1 cellular context compared by ENCODE assay signal in the genomic region with DNA sequence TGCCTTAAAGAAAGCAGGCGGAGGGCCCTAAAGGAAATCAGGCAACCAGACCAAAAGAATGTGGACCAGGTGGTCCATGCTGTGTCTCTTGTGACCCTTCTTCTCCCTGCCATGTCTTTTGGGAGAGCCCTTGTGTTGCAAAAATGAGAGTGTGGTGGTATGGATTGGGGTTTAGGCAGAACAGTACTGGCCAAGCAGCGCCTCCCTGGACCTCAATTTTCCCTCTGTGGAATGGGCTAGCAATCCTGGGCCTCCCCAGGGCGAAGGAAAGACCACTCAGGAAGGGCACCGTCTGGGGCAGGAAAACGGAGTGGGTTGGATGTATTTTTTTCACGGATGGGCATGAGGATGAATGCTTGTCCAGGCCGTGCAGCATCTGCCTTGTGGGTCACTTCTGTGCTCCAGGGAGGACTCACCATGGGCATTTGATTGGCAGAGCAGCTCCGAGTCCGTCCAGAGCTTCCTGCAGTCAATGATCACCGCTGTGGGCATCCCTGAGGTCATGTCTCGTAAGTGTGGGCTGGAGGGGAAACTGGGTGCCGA.
TF ChIP-seq lines count a peak whose summit lies in the region.

No MANE protein-coding gene starts in this region.

TF ChIP-seq in HepG2, 621 proteins besides CTCF, POLR2A, EP300 and RAD21:
- peak; percentile 43; the same call in 1 of the 2 replicates for TF ChIP-seq ZNF263 (CRISPR knock-in tag; IDR thresholded peaks at IDR 0.05)
- TF ChIP-seq RBFOX2 (IDR thresholded peaks at IDR 0.05; ENCODE audit: low read depth, low read length): no peak
- TF ChIP-seq ZSCAN29 (CRISPR knock-in tag; conservative IDR thresholded peaks at IDR 0.05): no peak
- peak; percentile 51 for TF ChIP-seq ZNF629 (CRISPR knock-in tag; conservative IDR thresholded peaks at IDR 0.05)
- no peak for TF ChIP-seq AGO1 (IDR thresholded peaks at IDR 0.05; ENCODE audit: low read depth, low read length, poor library complexity, severe bottlenecking)
TF ChIP-seq in HepG2: peak in this region for 2.
